8 cellular contexts compared by ENCODE assay signal in genomic region chr14:103056322-103057027, GRCh38. TPM values are rescaled to one million over a fixed set of nuclear protein-coding genes. Genes with fewer than 3 reads are reported as not detected.
DNase-seq lines count a peak whose midpoint lies in the region; ATAC-seq and TF ChIP-seq lines count a peak whose summit lies in the region.

No MANE protein-coding gene starts in this region.

- peak overlapping the region; percentile 90 for H3K9ac ChIP-seq in GM23248

- ATAC-seq in upper lobe of right lung (peak; percentile 40), GM21367 (IDR thresholded peaks at IDR 0.05; ENCODE audit: unreplicated experiment) (no peak)

- peak overlapping the region; percentile 87 for H3K27ac ChIP-seq in GM23248
- peak overlapping the region; percentile 88 for H3K27ac ChIP-seq in upper lobe of right lung

- WGBS in GM23248 (ENCODE audit: low coverage in 1 of 2, low lambda C conversion rate in 2 of 2, missing lambda C conversion rate in 2 of 2), 2 experiments, result 0 to 2% methylated on average over 3 to 45 of the region's 50 CpGs

- H3K36me3 ChIP-seq in GM23248 (ENCODE audit: low read depth), result no peaks in the 10 kb centered on the region; the same call in 1 of the 2 replicates
- no peaks in the 10 kb centered on the region for H3K36me3 ChIP-seq in upper lobe of right lung

- no peaks in the 10 kb centered on the region for H3K9me3 ChIP-seq in GM23248 (ENCODE audit: low read depth)
- H3K9me3 ChIP-seq in upper lobe of right lung, result no peaks in the 10 kb centered on the region

- H3K27me3 ChIP-seq in GM23248 (replicated peaks; ENCODE audit: insufficient read depth) (no peaks in the 10 kb centered on the region), upper lobe of right lung (no peaks in the 10 kb centered on the region)

- peaks cover 19% of the 10 kb centered on the region for H3K4me1 ChIP-seq in GM23248 (ENCODE audit: insufficient read depth)
- peaks cover 34% of the 10 kb centered on the region for H3K4me1 ChIP-seq in upper lobe of right lung

- H4K20me1 ChIP-seq in GM23248 (ENCODE audit: insufficient read depth), result peaks cover 8% of the 10 kb centered on the region; the same call in 1 of the 2 replicates

- H3K4me2 ChIP-seq in GM23248 (ENCODE audit: unreplicated experiment), result peak overlapping the region; percentile 88

- in situ Hi-C loops in GM23248 (cut with MboI), result no loop called here

- intact Hi-C loops in upper lobe of right lung (cut with DNase I), result no loop called here

- TF ChIP-seq CTCF in upper lobe of right lung (IDR thresholded peaks at IDR 0.05), result no peak

- DNase-seq in AG20443 (ENCODE audit: low spot score) (peak; percentile 82), GM23248 (peak; percentile 70), OCI-M2 (lab: John Stamatoyannopoulos, UW; ENCODE audit: unreplicated experiment) (peak; percentile 47), ecto neural progenitor cell (ENCODE audit: low spot score) (peak; percentile 77), lung microvascular endothelial cell (ENCODE audit: low read depth in 2 of 2) (peak; percentile 90 to 93), upper lobe of right lung (peak; percentile 85), NAMALWA (ENCODE audit: low spot score) (no peak)

- no peak overlapping the region for H2AFZ ChIP-seq in GM23248

- H3K9me2 ChIP-seq in GM23248 (ENCODE audit: insufficient read depth), result no peaks in the 10 kb centered on the region

- H3F3A ChIP-seq in GM23248 (ENCODE audit: insufficient read depth), result peaks cover 22% of the 10 kb centered on the region

- H3K4me3 ChIP-seq in GM23248 (peak overlapping the region; percentile 78), upper lobe of right lung (peak overlapping the region; percentile 95)

- peaks cover 80% of the 10 kb centered on the region for H3K79me2 ChIP-seq in GM23248 (ENCODE audit: insufficient read depth)

RNA-seq across cellular contexts. Expression of gene CDC42BPB, which starts 0.9 kb away (rescaled TPM):
- total RNA-seq in GM23248 (2014; rRNA removed; shearing (Covaris generic)), result 94.5 and 106 TPM in 2 replicates
- 10.3 and 13.0 TPM in 2 replicates for polyA plus RNA-seq in GM23248 (2016; fragmentation: Nextera tagmentation; extraction: Ambion mirVana)
- 73.7 and 104 TPM in 2 replicates for total RNA-seq in lung microvascular endothelial cell
- total RNA-seq in upper lobe of right lung, result 102 TPM

RNA-seq across cellular contexts. Expression of gene LBHD2, which starts 27.5 kb away (rescaled TPM):
- not detected in 2 replicates for total RNA-seq in GM23248 (2014; rRNA removed; shearing (Covaris generic))
- polyA plus RNA-seq in GM23248 (2016; fragmentation: Nextera tagmentation; extraction: Ambion mirVana), result not detected in 2 replicates
- not detected in 2 replicates for total RNA-seq in lung microvascular endothelial cell
- not detected for total RNA-seq in upper lobe of right lung

RNA-seq across cellular contexts. Expression of gene EXOC3L4, which starts 38.0 kb away (rescaled TPM):
- not detected in 2 replicates for total RNA-seq in GM23248 (2014; rRNA removed; shearing (Covaris generic))
- not detected in 2 replicates for polyA plus RNA-seq in GM23248 (2016; fragmentation: Nextera tagmentation; extraction: Ambion mirVana)
- total RNA-seq in lung microvascular endothelial cell (not detected in 2 replicates), upper lobe of right lung (4.2 TPM)
